In the genomic region with DNA sequence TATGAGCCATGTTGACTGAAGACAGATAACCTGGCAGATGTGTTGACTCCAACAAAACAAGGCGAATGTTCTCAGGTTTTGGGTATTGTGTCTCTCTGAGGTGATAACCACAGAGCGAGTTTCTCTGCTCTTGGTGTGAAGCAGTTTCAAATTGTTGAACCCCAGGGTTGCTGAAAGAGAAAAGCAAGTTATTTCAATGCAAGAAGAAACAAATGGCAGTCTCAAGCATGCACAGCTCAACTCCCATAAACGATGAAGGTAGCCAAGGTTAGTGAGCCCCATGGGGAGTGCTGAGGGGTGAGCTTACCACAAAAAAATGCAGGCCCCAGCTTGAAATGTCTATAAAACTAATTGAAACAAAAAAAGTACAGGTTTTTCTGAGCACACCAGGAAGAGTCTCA, we compare ENCODE assay signal across 1 cellular context.
TF ChIP-seq lines count a peak whose summit lies in the region.

No MANE protein-coding gene starts in this region.

TF ChIP-seq in HEK293, 187 proteins besides CTCF, POLR2A, EP300 and RAD21 (continued from another document):
- TF ChIP-seq, protein P1, sequence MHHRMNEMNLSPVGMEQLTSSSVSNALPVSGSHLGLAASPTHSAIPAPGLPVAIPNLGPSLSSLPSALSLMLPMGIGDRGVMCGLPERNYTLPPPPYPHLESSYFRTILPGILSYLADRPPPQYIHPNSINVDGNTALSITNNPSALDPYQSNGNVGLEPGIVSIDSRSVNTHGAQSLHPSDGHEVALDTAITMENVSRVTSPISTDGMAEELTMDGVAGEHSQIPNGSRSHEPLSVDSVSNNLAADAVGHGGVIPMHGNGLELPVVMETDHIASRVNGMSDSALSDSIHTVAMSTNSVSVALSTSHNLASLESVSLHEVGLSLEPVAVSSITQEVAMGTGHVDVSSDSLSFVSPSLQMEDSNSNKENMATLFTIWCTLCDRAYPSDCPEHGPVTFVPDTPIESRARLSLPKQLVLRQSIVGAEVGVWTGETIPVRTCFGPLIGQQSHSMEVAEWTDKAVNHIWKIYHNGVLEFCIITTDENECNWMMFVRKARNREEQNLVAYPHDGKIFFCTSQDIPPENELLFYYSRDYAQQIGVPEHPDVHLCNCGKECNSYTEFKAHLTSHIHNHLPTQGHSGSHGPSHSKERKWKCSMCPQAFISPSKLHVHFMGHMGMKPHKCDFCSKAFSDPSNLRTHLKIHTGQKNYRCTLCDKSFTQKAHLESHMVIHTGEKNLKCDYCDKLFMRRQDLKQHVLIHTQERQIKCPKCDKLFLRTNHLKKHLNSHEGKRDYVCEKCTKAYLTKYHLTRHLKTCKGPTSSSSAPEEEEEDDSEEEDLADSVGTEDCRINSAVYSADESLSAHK (tag by site-specific recombination; IDR thresholded peaks at IDR 0.05): peak; percentile 78
- TF ChIP-seq ZSCAN23 (tag by site-specific recombination; IDR thresholded peaks at IDR 0.05) (no peak), ZNF513 (tag by site-specific recombination; IDR thresholded peaks at IDR 0.05) (no peak), ZNF658 (tag by site-specific recombination; IDR thresholded peaks at IDR 0.05) (no peak), ZNF138 (tag by site-specific recombination; IDR thresholded peaks at IDR 0.05; ENCODE audit: borderline replicate concordance) (no peak), GLIS1 (tag by site-specific recombination; IDR thresholded peaks at IDR 0.05) (peak; percentile 73), ZFP69B (tag by site-specific recombination; IDR thresholded peaks at IDR 0.05) (no peak), ZNF76 (tag by site-specific recombination; IDR thresholded peaks at IDR 0.05; ENCODE audit: borderline replicate concordance, low read depth) (no peak), PRDM6 (tag by site-specific recombination; IDR thresholded peaks at IDR 0.05) (no peak), SP2 (tag by site-specific recombination; IDR thresholded peaks at IDR 0.05) (no peak), ZNF398 (tag by site-specific recombination; IDR thresholded peaks at IDR 0.05) (no peak), ZNF626 (tag by site-specific recombination; IDR thresholded peaks at IDR 0.05) (no peak), KLF1 (tag by site-specific recombination; IDR thresholded peaks at IDR 0.05) (no peak), ZNF121 (tag by site-specific recombination; IDR thresholded peaks at IDR 0.05) (no peak), ZBTB44 (tag by site-specific recombination; IDR thresholded peaks at IDR 0.05) (peak; percentile 26; the same call in 1 of the 2 replicates), ZNF416 (tag by site-specific recombination; IDR thresholded peaks at IDR 0.05) (no peak), ZNF677 (tag by site-specific recombination; IDR thresholded peaks at IDR 0.05) (no peak), FEZF1 (tag by site-specific recombination; IDR thresholded peaks at IDR 0.05) (0 out of 2 replicates have a peak, but pooled peaks have one; percentile 11), ZNF175 (tag by site-specific recombination; IDR thresholded peaks at IDR 0.05) (no peak), ZIC2 (tag by site-specific recombination; IDR thresholded peaks at IDR 0.05) (peak; percentile 49; the same call in 1 of the 2 replicates), ZNF791 (tag by site-specific recombination; IDR thresholded peaks at IDR 0.05) (no peak)
- TF ChIP-seq, protein P2, sequence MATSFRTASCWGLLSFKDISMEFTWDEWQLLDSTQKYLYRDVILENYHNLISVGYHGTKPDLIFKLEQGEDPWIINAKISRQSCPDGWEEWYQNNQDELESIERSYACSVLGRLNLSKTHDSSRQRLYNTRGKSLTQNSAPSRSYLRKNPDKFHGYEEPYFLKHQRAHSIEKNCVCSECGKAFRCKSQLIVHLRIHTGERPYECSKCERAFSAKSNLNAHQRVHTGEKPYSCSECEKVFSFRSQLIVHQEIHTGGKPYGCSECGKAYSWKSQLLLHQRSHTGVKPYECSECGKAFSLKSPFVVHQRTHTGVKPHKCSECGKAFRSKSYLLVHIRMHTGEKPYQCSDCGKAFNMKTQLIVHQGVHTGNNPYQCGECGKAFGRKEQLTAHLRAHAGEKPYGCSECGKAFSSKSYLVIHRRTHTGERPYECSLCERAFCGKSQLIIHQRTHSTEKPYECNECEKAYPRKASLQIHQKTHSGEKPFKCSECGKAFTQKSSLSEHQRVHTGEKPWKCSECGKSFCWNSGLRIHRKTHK (tag by site-specific recombination; IDR thresholded peaks at IDR 0.05): no peak
- TF ChIP-seq, protein P3, sequence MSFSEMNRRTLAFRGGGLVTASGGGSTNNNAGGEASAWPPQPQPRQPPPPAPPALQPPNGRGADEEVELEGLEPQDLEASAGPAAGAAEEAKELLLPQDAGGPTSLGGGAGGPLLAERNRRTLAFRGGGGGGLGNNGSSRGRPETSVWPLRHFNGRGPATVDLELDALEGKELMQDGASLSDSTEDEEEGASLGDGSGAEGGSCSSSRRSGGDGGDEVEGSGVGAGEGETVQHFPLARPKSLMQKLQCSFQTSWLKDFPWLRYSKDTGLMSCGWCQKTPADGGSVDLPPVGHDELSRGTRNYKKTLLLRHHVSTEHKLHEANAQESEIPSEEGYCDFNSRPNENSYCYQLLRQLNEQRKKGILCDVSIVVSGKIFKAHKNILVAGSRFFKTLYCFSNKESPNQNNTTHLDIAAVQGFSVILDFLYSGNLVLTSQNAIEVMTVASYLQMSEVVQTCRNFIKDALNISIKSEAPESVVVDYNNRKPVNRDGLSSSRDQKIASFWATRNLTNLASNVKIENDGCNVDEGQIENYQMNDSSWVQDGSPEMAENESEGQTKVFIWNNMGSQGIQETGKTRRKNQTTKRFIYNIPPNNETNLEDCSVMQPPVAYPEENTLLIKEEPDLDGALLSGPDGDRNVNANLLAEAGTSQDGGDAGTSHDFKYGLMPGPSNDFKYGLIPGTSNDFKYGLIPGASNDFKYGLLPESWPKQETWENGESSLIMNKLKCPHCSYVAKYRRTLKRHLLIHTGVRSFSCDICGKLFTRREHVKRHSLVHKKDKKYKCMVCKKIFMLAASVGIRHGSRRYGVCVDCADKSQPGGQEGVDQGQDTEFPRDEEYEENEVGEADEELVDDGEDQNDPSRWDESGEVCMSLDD (tag by site-specific recombination; IDR thresholded peaks at IDR 0.05): no peak
- TF ChIP-seq, protein P4, sequence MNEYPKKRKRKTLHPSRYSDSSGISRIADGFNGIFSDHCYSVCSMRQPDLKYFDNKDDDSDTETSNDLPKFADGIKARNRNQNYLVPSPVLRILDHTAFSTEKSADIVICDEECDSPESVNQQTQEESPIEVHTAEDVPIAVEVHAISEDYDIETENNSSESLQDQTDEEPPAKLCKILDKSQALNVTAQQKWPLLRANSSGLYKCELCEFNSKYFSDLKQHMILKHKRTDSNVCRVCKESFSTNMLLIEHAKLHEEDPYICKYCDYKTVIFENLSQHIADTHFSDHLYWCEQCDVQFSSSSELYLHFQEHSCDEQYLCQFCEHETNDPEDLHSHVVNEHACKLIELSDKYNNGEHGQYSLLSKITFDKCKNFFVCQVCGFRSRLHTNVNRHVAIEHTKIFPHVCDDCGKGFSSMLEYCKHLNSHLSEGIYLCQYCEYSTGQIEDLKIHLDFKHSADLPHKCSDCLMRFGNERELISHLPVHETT (tag by site-specific recombination; IDR thresholded peaks at IDR 0.05): no peak
- TF ChIP-seq, protein P5, sequence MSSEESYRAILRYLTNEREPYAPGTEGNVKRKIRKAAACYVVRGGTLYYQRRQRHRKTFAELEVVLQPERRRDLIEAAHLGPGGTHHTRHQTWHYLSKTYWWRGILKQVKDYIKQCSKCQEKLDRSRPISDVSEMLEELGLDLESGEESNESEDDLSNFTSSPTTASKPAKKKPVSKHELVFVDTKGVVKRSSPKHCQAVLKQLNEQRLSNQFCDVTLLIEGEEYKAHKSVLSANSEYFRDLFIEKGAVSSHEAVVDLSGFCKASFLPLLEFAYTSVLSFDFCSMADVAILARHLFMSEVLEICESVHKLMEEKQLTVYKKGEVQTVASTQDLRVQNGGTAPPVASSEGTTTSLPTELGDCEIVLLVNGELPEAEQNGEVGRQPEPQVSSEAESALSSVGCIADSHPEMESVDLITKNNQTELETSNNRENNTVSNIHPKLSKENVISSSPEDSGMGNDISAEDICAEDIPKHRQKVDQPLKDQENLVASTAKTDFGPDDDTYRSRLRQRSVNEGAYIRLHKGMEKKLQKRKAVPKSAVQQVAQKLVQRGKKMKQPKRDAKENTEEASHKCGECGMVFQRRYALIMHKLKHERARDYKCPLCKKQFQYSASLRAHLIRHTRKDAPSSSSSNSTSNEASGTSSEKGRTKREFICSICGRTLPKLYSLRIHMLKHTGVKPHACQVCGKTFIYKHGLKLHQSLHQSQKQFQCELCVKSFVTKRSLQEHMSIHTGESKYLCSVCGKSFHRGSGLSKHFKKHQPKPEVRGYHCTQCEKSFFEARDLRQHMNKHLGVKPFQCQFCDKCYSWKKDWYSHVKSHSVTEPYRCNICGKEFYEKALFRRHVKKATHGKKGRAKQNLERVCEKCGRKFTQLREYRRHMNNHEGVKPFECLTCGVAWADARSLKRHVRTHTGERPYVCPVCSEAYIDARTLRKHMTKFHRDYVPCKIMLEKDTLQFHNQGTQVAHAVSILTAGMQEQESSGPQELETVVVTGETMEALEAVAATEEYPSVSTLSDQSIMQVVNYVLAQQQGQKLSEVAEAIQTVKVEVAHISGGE (tag by site-specific recombination; conservative IDR thresholded peaks at IDR 0.05; ENCODE audit: low read depth): no peak
